ENCODE assay signal across 8 cellular contexts in genomic region chr12:22543246-22544037, GRCh38. TPM values are rescaled to one million over a fixed set of nuclear protein-coding genes. Genes with fewer than 3 reads are reported as not detected.
DNase-seq lines count a peak whose midpoint lies in the region; ATAC-seq and TF ChIP-seq lines count a peak whose summit lies in the region.

No MANE protein-coding gene starts in this region.

- H3K36me3 ChIP-seq in KMS-11 (ENCODE audit: insufficient read depth) = no peaks in the 10 kb centered on the region
- no peaks in the 10 kb centered on the region for H3K36me3 ChIP-seq in skeletal muscle satellite cell (ENCODE audit: insufficient read depth, low read length)

- H3K4me3 ChIP-seq in KMS-11 (IDR thresholded peaks at IDR 0.05; ENCODE audit: insufficient read depth, low read depth, low read length) (no peak overlapping the region), astrocyte of the spinal cord (ENCODE audit: low read depth, low read length) (peak overlapping the region; percentile 94), iPS-18c (ENCODE audit: insufficient read depth, low read depth, low read length) (peak overlapping the region; percentile 96), skeletal muscle satellite cell (ENCODE audit: low read length) (peak overlapping the region; percentile 90)

- peaks cover 12% of the 10 kb centered on the region; the same call in 1 of the 2 replicates for H3K79me2 ChIP-seq in KMS-11 (ENCODE audit: insufficient read depth, low read depth)

- no peaks in the 10 kb centered on the region for H4K20me1 ChIP-seq in KMS-11 (ENCODE audit: insufficient read depth)

- H3K27me3 Mint-ChIP-seq in T-helper 1 cell treated with Interleukin-12 subunit alpha and Interleukin-12 subunit beta and Interleukin-4 antibody, amounts not matched to agents 30 μg/mL and 1 μg/mL, for 36 hours (ENCODE audit: low read depth) = peaks cover 12% of the 10 kb centered on the region

- peaks cover 13% of the 10 kb centered on the region for H3K4me1 ChIP-seq in KMS-11 (ENCODE audit: low read depth, poor library complexity, severe bottlenecking)
- H3K4me1 ChIP-seq in skeletal muscle satellite cell (ENCODE audit: control insufficient read depth, insufficient read depth, low read length) = peaks cover 11% of the 10 kb centered on the region

- ATAC-seq in GM21737 (IDR thresholded peaks at IDR 0.05; ENCODE audit: unreplicated experiment) = peak; percentile 43

- peak overlapping the region; percentile 87 for H3K27ac ChIP-seq in KMS-11

- H3K36me3 Mint-ChIP-seq in T-helper 1 cell treated with Interleukin-12 subunit alpha and Interleukin-12 subunit beta and Interleukin-4 antibody, amounts not matched to agents 30 μg/mL and 1 μg/mL, for 36 hours (ENCODE audit: low read depth) = peaks cover 30% of the 10 kb centered on the region

- H3K9me3 ChIP-seq in iPS-18c (ENCODE audit: control insufficient read depth, insufficient read depth, low read length) (no peaks in the 10 kb centered on the region), skeletal muscle satellite cell (replicated peaks; ENCODE audit: low read length) (no peaks in the 10 kb centered on the region)

- H3K4me3 Mint-ChIP-seq in T-helper 1 cell treated with Interleukin-12 subunit alpha and Interleukin-12 subunit beta and Interleukin-4 antibody, amounts not matched to agents 30 μg/mL and 1 μg/mL, for 36 hours = peak overlapping the region; percentile 93

- peaks cover 42% of the 10 kb centered on the region for H3K4me1 Mint-ChIP-seq in T-helper 1 cell treated with Interleukin-12 subunit alpha and Interleukin-12 subunit beta and Interleukin-4 antibody, amounts not matched to agents 30 μg/mL and 1 μg/mL, for 36 hours (ENCODE audit: low read depth)

- H3K4me2 ChIP-seq in KMS-11 = peak overlapping the region; percentile 76
- H3K4me2 ChIP-seq in skeletal muscle satellite cell (ENCODE audit: low read length) = peak overlapping the region; percentile 96

- H2AFZ ChIP-seq in KMS-11 (ENCODE audit: low read depth) = peak overlapping the region; percentile 97

- H3K27me3 ChIP-seq in KMS-11 (ENCODE audit: insufficient read depth, low read depth) (no peaks in the 10 kb centered on the region), skeletal muscle satellite cell (ENCODE audit: control insufficient read depth, insufficient read depth, low read length) (no peaks in the 10 kb centered on the region)

- TF ChIP-seq CTCF in KMS-11 (conservative IDR thresholded peaks at IDR 0.05; ENCODE audit: low read depth, low read length) (no peak), astrocyte of the spinal cord (IDR thresholded peaks at IDR 0.05; ENCODE audit: low read depth, low read length) (no peak)

- H3K27ac Mint-ChIP-seq in T-helper 1 cell treated with Interleukin-12 subunit alpha and Interleukin-12 subunit beta and Interleukin-4 antibody, amounts not matched to agents 30 μg/mL and 1 μg/mL, for 36 hours = peak overlapping the region; percentile 92

- no peaks in the 10 kb centered on the region for H3K9me3 Mint-ChIP-seq in T-helper 1 cell treated with Interleukin-12 subunit alpha and Interleukin-12 subunit beta and Interleukin-4 antibody, amounts not matched to agents 30 μg/mL and 1 μg/mL, for 36 hours

- H3K9ac ChIP-seq in KMS-11 (peak overlapping the region; percentile 86), skeletal muscle satellite cell (ENCODE audit: low read depth, low read length) (peak overlapping the region; percentile 92)

- DNase-seq in ELR (ENCODE audit: low read depth) (peak; percentile 48), astrocyte of the spinal cord (ENCODE audit: low read depth, low spot score) (peak; percentile 3), OCI-M2 (lab: John Stamatoyannopoulos, UW; ENCODE audit: unreplicated experiment) (no peak)

- in situ Hi-C loops in astrocyte of the spinal cord (cut with HindIII; ENCODE audit: low sequenced_read_pairs) = no loop called here

RNA-seq across cellular contexts. Expression of gene C2CD5, which starts 0.9 kb away (rescaled TPM):
- 7.4 and 12.0 TPM in 2 replicates for total RNA-seq in skeletal muscle satellite cell (2012; rRNA removed)
